Comparison of ENCODE assay signal across 1 cellular context in the genomic region with DNA sequence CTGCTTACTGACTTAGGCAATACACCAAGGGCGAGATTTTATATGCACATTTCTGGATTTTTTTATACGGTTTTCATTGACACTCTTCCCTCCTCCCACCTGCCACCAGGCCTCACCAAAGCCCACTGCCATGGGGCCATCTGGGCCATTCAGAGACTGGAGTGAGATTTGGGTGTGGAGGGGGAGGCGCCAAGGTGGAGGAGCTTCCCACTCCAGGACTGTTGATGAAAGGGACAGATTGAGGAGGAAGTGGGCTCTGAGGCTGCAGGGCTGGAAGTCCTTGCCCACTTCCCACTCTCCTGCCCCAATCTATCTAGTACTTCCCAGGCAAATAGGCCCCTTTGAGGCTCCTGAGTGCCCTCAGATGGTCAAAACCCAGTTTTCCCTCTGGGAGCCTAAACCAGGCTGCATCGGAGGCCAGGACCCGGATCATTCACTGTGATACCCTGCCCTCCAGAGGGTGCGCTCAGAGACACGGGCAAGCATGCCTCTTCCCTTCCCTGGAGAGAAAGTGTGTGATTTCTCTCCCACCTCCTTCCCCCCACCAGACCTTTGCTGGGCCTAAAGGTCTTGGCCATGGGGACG.
TF ChIP-seq lines count a peak whose summit lies in the region.

No MANE protein-coding gene starts in this region.

TF ChIP-seq in WTC11, 78 proteins besides CTCF, POLR2A, EP300 and RAD21 (continued from another document):
- TF ChIP-seq, protein P1, sequence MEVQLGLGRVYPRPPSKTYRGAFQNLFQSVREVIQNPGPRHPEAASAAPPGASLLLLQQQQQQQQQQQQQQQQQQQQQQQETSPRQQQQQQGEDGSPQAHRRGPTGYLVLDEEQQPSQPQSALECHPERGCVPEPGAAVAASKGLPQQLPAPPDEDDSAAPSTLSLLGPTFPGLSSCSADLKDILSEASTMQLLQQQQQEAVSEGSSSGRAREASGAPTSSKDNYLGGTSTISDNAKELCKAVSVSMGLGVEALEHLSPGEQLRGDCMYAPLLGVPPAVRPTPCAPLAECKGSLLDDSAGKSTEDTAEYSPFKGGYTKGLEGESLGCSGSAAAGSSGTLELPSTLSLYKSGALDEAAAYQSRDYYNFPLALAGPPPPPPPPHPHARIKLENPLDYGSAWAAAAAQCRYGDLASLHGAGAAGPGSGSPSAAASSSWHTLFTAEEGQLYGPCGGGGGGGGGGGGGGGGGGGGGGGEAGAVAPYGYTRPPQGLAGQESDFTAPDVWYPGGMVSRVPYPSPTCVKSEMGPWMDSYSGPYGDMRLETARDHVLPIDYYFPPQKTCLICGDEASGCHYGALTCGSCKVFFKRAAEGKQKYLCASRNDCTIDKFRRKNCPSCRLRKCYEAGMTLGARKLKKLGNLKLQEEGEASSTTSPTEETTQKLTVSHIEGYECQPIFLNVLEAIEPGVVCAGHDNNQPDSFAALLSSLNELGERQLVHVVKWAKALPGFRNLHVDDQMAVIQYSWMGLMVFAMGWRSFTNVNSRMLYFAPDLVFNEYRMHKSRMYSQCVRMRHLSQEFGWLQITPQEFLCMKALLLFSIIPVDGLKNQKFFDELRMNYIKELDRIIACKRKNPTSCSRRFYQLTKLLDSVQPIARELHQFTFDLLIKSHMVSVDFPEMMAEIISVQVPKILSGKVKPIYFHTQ (CRISPR knock-in tag; IDR thresholded peaks at IDR 0.05): no peak
- TF ChIP-seq, protein P2, sequence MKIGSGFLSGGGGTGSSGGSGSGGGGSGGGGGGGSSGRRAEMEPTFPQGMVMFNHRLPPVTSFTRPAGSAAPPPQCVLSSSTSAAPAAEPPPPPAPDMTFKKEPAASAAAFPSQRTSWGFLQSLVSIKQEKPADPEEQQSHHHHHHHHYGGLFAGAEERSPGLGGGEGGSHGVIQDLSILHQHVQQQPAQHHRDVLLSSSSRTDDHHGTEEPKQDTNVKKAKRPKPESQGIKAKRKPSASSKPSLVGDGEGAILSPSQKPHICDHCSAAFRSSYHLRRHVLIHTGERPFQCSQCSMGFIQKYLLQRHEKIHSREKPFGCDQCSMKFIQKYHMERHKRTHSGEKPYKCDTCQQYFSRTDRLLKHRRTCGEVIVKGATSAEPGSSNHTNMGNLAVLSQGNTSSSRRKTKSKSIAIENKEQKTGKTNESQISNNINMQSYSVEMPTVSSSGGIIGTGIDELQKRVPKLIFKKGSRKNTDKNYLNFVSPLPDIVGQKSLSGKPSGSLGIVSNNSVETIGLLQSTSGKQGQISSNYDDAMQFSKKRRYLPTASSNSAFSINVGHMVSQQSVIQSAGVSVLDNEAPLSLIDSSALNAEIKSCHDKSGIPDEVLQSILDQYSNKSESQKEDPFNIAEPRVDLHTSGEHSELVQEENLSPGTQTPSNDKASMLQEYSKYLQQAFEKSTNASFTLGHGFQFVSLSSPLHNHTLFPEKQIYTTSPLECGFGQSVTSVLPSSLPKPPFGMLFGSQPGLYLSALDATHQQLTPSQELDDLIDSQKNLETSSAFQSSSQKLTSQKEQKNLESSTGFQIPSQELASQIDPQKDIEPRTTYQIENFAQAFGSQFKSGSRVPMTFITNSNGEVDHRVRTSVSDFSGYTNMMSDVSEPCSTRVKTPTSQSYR (CRISPR knock-in tag; IDR thresholded peaks at IDR 0.05): no peak
- no peak for TF ChIP-seq CREM (CRISPR knock-in tag; IDR thresholded peaks at IDR 0.05)
- TF ChIP-seq, protein P3, sequence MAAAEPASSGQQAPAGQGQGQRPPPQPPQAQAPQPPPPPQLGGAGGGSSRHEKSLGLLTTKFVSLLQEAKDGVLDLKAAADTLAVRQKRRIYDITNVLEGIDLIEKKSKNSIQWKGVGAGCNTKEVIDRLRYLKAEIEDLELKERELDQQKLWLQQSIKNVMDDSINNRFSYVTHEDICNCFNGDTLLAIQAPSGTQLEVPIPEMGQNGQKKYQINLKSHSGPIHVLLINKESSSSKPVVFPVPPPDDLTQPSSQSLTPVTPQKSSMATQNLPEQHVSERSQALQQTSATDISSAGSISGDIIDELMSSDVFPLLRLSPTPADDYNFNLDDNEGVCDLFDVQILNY (CRISPR knock-in tag; IDR thresholded peaks at IDR 0.05): no peak
- no peak for TF ChIP-seq ZNF396 (CRISPR knock-in tag; IDR thresholded peaks at IDR 0.05; ENCODE audit: borderline replicate concordance)
